In genomic region chr2:140990416-140990815, GRCh38 we compare ENCODE assay signal across 19 cellular contexts.
DNase-seq lines count a peak whose midpoint lies in the region; ATAC-seq, FAIRE-seq and TF ChIP-seq lines count a peak whose summit lies in the region.
"Had no signal": no experiment of that assay in that cellular context is flagged by ENCODE, and none has a peak within 500 bp of the region (broad histone marks: within the 10 kb centered on the region; RNA-seq: fewer than 3 reads in every experiment).

No MANE protein-coding gene starts in this region.

- no peak for TF ChIP-seq POLR2A in GM12891 (IDR thresholded peaks at IDR 0.05; ENCODE audit: low read depth, low read length)

- in situ Hi-C loops in Caki2 (cut with HindIII; ENCODE audit: low pct_unique_long_range_greater_than_20kb, low sequenced_read_pairs), result no loop called here

- CTCF ChIA-PET in PC-3 (lab: Charles Lee), result no interaction called here

- H3K27me3 ChIP-seq in PC-3 (ENCODE audit: low read length), result no peaks in the 10 kb centered on the region
- H3K27me3 ChIP-seq: tibial nerve had no signal

- no peaks in the 10 kb centered on the region for H3K79me2 ChIP-seq in PC-3 (ENCODE audit: low read length)

- H3K4me3 ChIP-seq in PC-3 (ENCODE audit: low read length) (no peak overlapping the region), epithelial cell of esophagus (ENCODE audit: low read length) (no peak overlapping the region), retinal pigment epithelial cell (ENCODE audit: low read length) (no peak overlapping the region)
- H3K4me3 ChIP-seq: psoas muscle, tibial nerve had no signal

- FAIRE-seq in GM12891 (lab: Jason Lieb, UNC), result no peak
- FAIRE-seq: islet of Langerhans had no signal

- no peaks in the 10 kb centered on the region for H3K9me2 ChIP-seq in PC-3 (replicated peaks; ENCODE audit: low read length)

- TF ChIP-seq CTCF in PC-3 (conservative IDR thresholded peaks at IDR 0.05; ENCODE audit: low read depth, low read length) (no peak), epithelial cell of esophagus (IDR thresholded peaks at IDR 0.05; ENCODE audit: insufficient read depth, low read depth, low read length, missing control alignments) (no peak), retinal pigment epithelial cell (conservative IDR thresholded peaks at IDR 0.05; ENCODE audit: low read depth, low read length) (no peak)

- H3K9me3 ChIP-seq in PC-3 (ENCODE audit: low read length), result no peaks in the 10 kb centered on the region
- H3K9me3 ChIP-seq: psoas muscle, tibial nerve had no signal

- no peaks in the 10 kb centered on the region for H3K36me3 ChIP-seq in PC-3 (ENCODE audit: low read depth, low read length)
- H3K36me3 ChIP-seq: tibial nerve had no signal

- BruUV-seq in PC-3 (replicated peaks; lab: Mats Ljungman, UMichigan), result no TSS peak

- H3K27ac ChIP-seq in PC-3 (ENCODE audit: low read length), result no peak overlapping the region
- H3K27ac ChIP-seq: psoas muscle, tibial nerve had no signal

- no peaks in the 10 kb centered on the region for H3F3A ChIP-seq in PC-3 (ENCODE audit: low read length, unreplicated experiment)

- peak overlapping the region; percentile 23; the same call in 1 of the 2 replicates for H2AFZ ChIP-seq in PC-3 (ENCODE audit: low read length)

- intact Hi-C loops in PC-3 (cut with micrococcal nuclease), result no loop called here

- peak; percentile 56 for ATAC-seq in PC-3
- no peak for ATAC-seq in GM19397 (IDR thresholded peaks at IDR 0.05; ENCODE audit: unreplicated experiment)
- ATAC-seq: psoas muscle, T-cell had no signal

- H3K9ac ChIP-seq in PC-3 (ENCODE audit: low read length), result no peak overlapping the region

- 0 out of 2 replicates have a peak, but pooled peaks cover 6% of the 10 kb centered on the region for H3K4me1 ChIP-seq in PC-3 (ENCODE audit: insufficient read depth, low read length)
- H3K4me1 ChIP-seq: psoas muscle, tibial nerve had no signal

- DNase-seq in Caki2 (ENCODE audit: low read depth) (peak; percentile 4), PC-3 (peak; percentile 51), epithelial cell of esophagus (ENCODE audit: low read depth) (peak; percentile 23), retinal pigment epithelial cell (ENCODE audit: low read depth) (peak; percentile 35), kidney glomerular epithelial cell (lab: John Stamatoyannopoulos, UW) (no peak), medulla oblongata (ENCODE audit: extremely low spot score) (no peak), GM12891 (ENCODE audit: insufficient read length, low spot score) (no peak)
- DNase-seq: activated CD4-positive, alpha-beta T cell treated with anti-CD3 and anti-CD28 coated beads for 1 hour; amygdala; CD4-positive, CD25-positive, alpha-beta regulatory T cell; midbrain; NCI-H1092 treated with DMSO at 0.1 percent for 48 hours; psoas muscle; stimulated activated CD4-positive, alpha-beta T cell treated with anti-CD3 and anti-CD28 coated beads, Interleukin-1b, Interleukin-23, amount 100 ng/mL, for 48 hours; stimulated activated CD8-positive, alpha-beta memory T cell treated with anti-CD3 and anti-CD28 coated beads, Interleukin-4, amount 100 ng/mL, for 48 hours; T-cell had no signal

- H4K20me1 ChIP-seq in PC-3 (ENCODE audit: low read length), result no peaks in the 10 kb centered on the region

- POLR2A ChIA-PET in PC-3 (lab: Charles Lee; ENCODE audit: unreplicated experiment), result no interaction called here

- no peak overlapping the region for H3K4me2 ChIP-seq in PC-3 (ENCODE audit: low read length)

TF ChIP-seq in GM12891, 5 proteins besides CTCF, POLR2A, EP300 and RAD21:
- no peak for TF ChIP-seq SPI1 (IDR thresholded peaks at IDR 0.05; ENCODE audit: low read depth, low read length)
- no peak for TF ChIP-seq TAF1 (IDR thresholded peaks at IDR 0.05; ENCODE audit: low read depth, low read length)
- no peak for TF ChIP-seq PAX5 (IDR thresholded peaks at IDR 0.05; ENCODE audit: insufficient read depth, low read length, severe bottlenecking)
- TF ChIP-seq POU2F2 (IDR thresholded peaks at IDR 0.05; ENCODE audit: low read depth, low read length), result no peak

Comparison
In these comparisons a context has a peak if more than half of its experiments do, and no peak if none do; other contexts are left out.
1. DNase-seq: peak in Caki2 (single experiment), PC-3 (single experiment), epithelial cell of esophagus (single experiment) and retinal pigment epithelial cell (single experiment); none in kidney glomerular epithelial cell (single experiment), medulla oblongata (single experiment) and GM12891 (single experiment).